ENCODE assay signal across 31 cellular contexts in genomic region chr4:172818901-172819300, GRCh38.
"Had no signal": no experiment of that assay in that cellular context is flagged by ENCODE, and none has a peak within 500 bp of the region (broad histone marks: within the 10 kb centered on the region; RNA-seq: fewer than 3 reads in every experiment).

No MANE protein-coding gene starts in this region.

- H3K4me1 Mint-ChIP-seq: activated CD4-positive, alpha-beta memory T cell treated with anti-CD3 and anti-CD28 coated beads, Interleukin-2, amount 10 ng/mL, durations not matched to agents 7 days and 5 days; activated CD4-positive, alpha-beta T cell treated with anti-CD3 and anti-CD28 coated beads, Interleukin-2, amount 10 ng/mL, durations not matched to agents 7 days and 5 days; activated CD8-positive, alpha-beta memory T cell treated with anti-CD3 and anti-CD28 coated beads, Interleukin-2, amount 10 ng/mL, durations not matched to agents 7 days and 5 days; activated naive CD4-positive, alpha-beta T cell treated with anti-CD3 and anti-CD28 coated beads, Interleukin-2, amount 50 U/mL, for 24 hours; activated naive CD8-positive, alpha-beta T cell treated with anti-CD3 and anti-CD28 coated beads, Interleukin-2, amount 50 U/mL, for 24 hours; naive thymus-derived CD8-positive, alpha-beta T cell; stimulated activated memory B cell treated with anti-CD40 and anti-IgM and Interleukin-4, amounts not matched to agents 10 μg/mL and 1 μg/mL and 100 μg/mL, for 72 hours; stimulated activated naive CD8-positive, alpha-beta T cell treated with anti-CD3 and anti-CD28 coated beads, Interleukin-15, amount 100 ng/mL, for 72 hours; WTC11 had no signal

- H3K4me1 ChIP-seq: gastrocnemius medialis, pancreas, psoas muscle, sigmoid colon, upper lobe of left lung, vagina had no signal

- H3K9me3 Mint-ChIP-seq: activated CD4-positive, alpha-beta memory T cell treated with anti-CD3 and anti-CD28 coated beads, Interleukin-2, amount 10 ng/mL, durations not matched to agents 7 days and 5 days; activated CD4-positive, alpha-beta T cell treated with anti-CD3 and anti-CD28 coated beads, Interleukin-2, amount 10 ng/mL, durations not matched to agents 7 days and 5 days; activated naive CD4-positive, alpha-beta T cell treated with anti-CD3 and anti-CD28 coated beads, Interleukin-2, amount 50 U/mL, for 24 hours; activated naive CD8-positive, alpha-beta T cell treated with anti-CD3 and anti-CD28 coated beads, Interleukin-2, amount 50 U/mL, for 24 hours; activated T-helper 2 cell treated with anti-CD3 and anti-CD28 coated beads, Interferon-gamma antibody, Interleukin-2, Interleukin-4, amounts not matched to agents 10 μg/mL and 5 μg/mL and 100 μg/mL, durations not matched to agents 14 hours and 24 hours and 36 hours; naive thymus-derived CD8-positive, alpha-beta T cell; stimulated activated memory B cell treated with anti-CD40 and anti-IgM and Interleukin-4, amounts not matched to agents 10 μg/mL and 1 μg/mL and 100 μg/mL, for 72 hours; stimulated activated naive CD8-positive, alpha-beta T cell treated with anti-CD3 and anti-CD28 coated beads, Interleukin-15, amount 100 ng/mL, for 72 hours; WTC11 had no signal

- H3K36me3 Mint-ChIP-seq: activated CD8-positive, alpha-beta memory T cell treated with anti-CD3 and anti-CD28 coated beads, Interleukin-2, amount 10 ng/mL, durations not matched to agents 7 days and 5 days; activated naive CD4-positive, alpha-beta T cell treated with anti-CD3 and anti-CD28 coated beads, Interleukin-2, amount 50 U/mL, for 24 hours; naive thymus-derived CD8-positive, alpha-beta T cell; stimulated activated memory B cell treated with anti-CD40 and anti-IgM and Interleukin-4, amounts not matched to agents 10 μg/mL and 1 μg/mL and 100 μg/mL, for 72 hours; WTC11 had no signal

- H3K36me3 ChIP-seq: gastrocnemius medialis, pancreas, sigmoid colon, upper lobe of left lung, vagina had no signal

- H3K27me3 Mint-ChIP-seq: activated CD4-positive, alpha-beta memory T cell treated with anti-CD3 and anti-CD28 coated beads, Interleukin-2, amount 10 ng/mL, durations not matched to agents 7 days and 5 days; activated CD4-positive, alpha-beta T cell treated with anti-CD3 and anti-CD28 coated beads, Interleukin-2, amount 10 ng/mL, durations not matched to agents 7 days and 5 days; activated CD8-positive, alpha-beta memory T cell treated with anti-CD3 and anti-CD28 coated beads, Interleukin-2, amount 10 ng/mL, durations not matched to agents 7 days and 5 days; effector memory CD8-positive, alpha-beta T cell; stimulated activated memory B cell treated with anti-CD40 and anti-IgM and Interleukin-4, amounts not matched to agents 10 μg/mL and 1 μg/mL and 100 μg/mL, for 72 hours had no signal

- H3K27ac Mint-ChIP-seq: activated CD4-positive, alpha-beta memory T cell treated with anti-CD3 and anti-CD28 coated beads, Interleukin-2, amount 10 ng/mL, durations not matched to agents 7 days and 5 days; activated CD4-positive, alpha-beta T cell treated with anti-CD3 and anti-CD28 coated beads, Interleukin-2, amount 10 ng/mL, durations not matched to agents 7 days and 5 days; activated CD8-positive, alpha-beta memory T cell treated with anti-CD3 and anti-CD28 coated beads, Interleukin-2, amount 10 ng/mL, durations not matched to agents 7 days and 5 days; activated naive CD4-positive, alpha-beta T cell treated with anti-CD3 and anti-CD28 coated beads, Interleukin-2, amount 50 U/mL, for 24 hours; activated naive CD8-positive, alpha-beta T cell treated with anti-CD3 and anti-CD28 coated beads, Interleukin-2, amount 50 U/mL, for 24 hours; activated T-helper 2 cell treated with anti-CD3 and anti-CD28 coated beads, Interferon-gamma antibody, Interleukin-2, Interleukin-4, amounts not matched to agents 10 μg/mL and 5 μg/mL and 100 μg/mL, durations not matched to agents 14 hours and 24 hours and 36 hours; effector memory CD8-positive, alpha-beta T cell; naive thymus-derived CD8-positive, alpha-beta T cell; stimulated activated memory B cell treated with anti-CD40 and anti-IgM and Interleukin-4, amounts not matched to agents 10 μg/mL and 1 μg/mL and 100 μg/mL, for 72 hours; stimulated activated naive CD8-positive, alpha-beta T cell treated with anti-CD3 and anti-CD28 coated beads, Interleukin-15, amount 100 ng/mL, for 72 hours; WTC11 had no signal

- H3K27ac ChIP-seq: gastrocnemius medialis, pancreas, psoas muscle, sigmoid colon, upper lobe of left lung, vagina had no signal

- ATAC-seq: activated CD8-positive, alpha-beta memory T cell treated with anti-CD3 and anti-CD28 coated beads, Interleukin-2, amount 10 ng/mL, durations not matched to agents 7 days and 5 days; activated naive CD8-positive, alpha-beta T cell treated with anti-CD3 and anti-CD28 coated beads, Interleukin-2, amount 50 U/mL, for 24 hours; effector memory CD8-positive, alpha-beta T cell; gastrocnemius medialis; naive thymus-derived CD8-positive, alpha-beta T cell; pancreas; psoas muscle; stimulated activated memory B cell treated with anti-CD40 and anti-IgM and Interleukin-4, amounts not matched to agents 10 μg/mL and 1 μg/mL and 100 μg/mL, for 72 hours; stimulated activated naive CD8-positive, alpha-beta T cell treated with anti-CD3 and anti-CD28 coated beads, Interleukin-15, amount 100 ng/mL, for 72 hours; WTC11 had no signal

- H3K4me3 Mint-ChIP-seq: activated CD4-positive, alpha-beta memory T cell treated with anti-CD3 and anti-CD28 coated beads, Interleukin-2, amount 10 ng/mL, durations not matched to agents 7 days and 5 days; activated CD4-positive, alpha-beta T cell treated with anti-CD3 and anti-CD28 coated beads, Interleukin-2, amount 10 ng/mL, durations not matched to agents 7 days and 5 days; activated CD8-positive, alpha-beta memory T cell treated with anti-CD3 and anti-CD28 coated beads, Interleukin-2, amount 10 ng/mL, durations not matched to agents 7 days and 5 days; activated naive CD4-positive, alpha-beta T cell treated with anti-CD3 and anti-CD28 coated beads, Interleukin-2, amount 50 U/mL, for 24 hours; activated naive CD8-positive, alpha-beta T cell treated with anti-CD3 and anti-CD28 coated beads, Interleukin-2, amount 50 U/mL, for 24 hours; effector memory CD8-positive, alpha-beta T cell; naive thymus-derived CD8-positive, alpha-beta T cell; neural crest cell; stimulated activated memory B cell treated with anti-CD40 and anti-IgM and Interleukin-4, amounts not matched to agents 10 μg/mL and 1 μg/mL and 100 μg/mL, for 72 hours; stimulated activated naive CD8-positive, alpha-beta T cell treated with anti-CD3 and anti-CD28 coated beads, Interleukin-15, amount 100 ng/mL, for 72 hours; WTC11 had no signal

- H3K27me3 ChIP-seq: gastrocnemius medialis, pancreas, sigmoid colon, upper lobe of left lung, vagina had no signal

- DNase-seq: activated CD4-positive, alpha-beta memory T cell treated with anti-CD3 and anti-CD28 coated beads, Interleukin-2, amount 10 ng/mL, durations not matched to agents 7 days and 5 days; activated CD4-positive, alpha-beta T cell treated with anti-CD3 and anti-CD28 coated beads for 1 hour; activated CD4-positive, alpha-beta T cell treated with anti-CD3 and anti-CD28 coated beads, Interleukin-2, amount 10 ng/mL, durations not matched to agents 7 days and 5 days; activated CD8-positive, alpha-beta memory T cell treated with anti-CD3 and anti-CD28 coated beads, Interleukin-2, amount 10 ng/mL, durations not matched to agents 7 days and 5 days; activated naive CD8-positive, alpha-beta T cell treated with anti-CD3 and anti-CD28 coated beads, Interleukin-2, amount 50 U/mL, for 24 hours; activated T-cell treated with anti-CD3 and anti-CD28 coated beads, Interleukin-2, amount 50 U/mL, for 48 hours; amygdala; caudate nucleus; cortex of kidney; effector memory CD8-positive, alpha-beta T cell; gastrocnemius medialis; hypothalamus; midbrain; naive thymus-derived CD8-positive, alpha-beta T cell; nucleus accumbens; pancreas; psoas muscle; sigmoid colon; small intestine; stimulated activated CD4-positive, alpha-beta T cell treated with anti-CD3 and anti-CD28 coated beads, Interleukin-1b, Interleukin-23, amount 100 ng/mL, for 48 hours; stimulated activated CD4-positive, alpha-beta T cell treated with anti-CD3 and anti-CD28 coated beads, Interleukin-4, amount 100 ng/mL, for 4 hours; stimulated activated CD8-positive, alpha-beta memory T cell treated with anti-CD3 and anti-CD28 coated beads, Interleukin-4, amount 100 ng/mL, for 48 hours; stimulated activated naive CD8-positive, alpha-beta T cell treated with anti-CD3 and anti-CD28 coated beads, Interleukin-15, amount 100 ng/mL, for 72 hours; substantia nigra; upper lobe of left lung had no signal

- H3K9me3 ChIP-seq: gastrocnemius medialis, pancreas, psoas muscle, sigmoid colon, upper lobe of left lung, vagina had no signal

- H3K4me3 ChIP-seq: gastrocnemius medialis, pancreas, psoas muscle, sigmoid colon, upper lobe of left lung, vagina had no signal
